Comparison of ENCODE assay signal across 8 cellular contexts in the genomic region with DNA sequence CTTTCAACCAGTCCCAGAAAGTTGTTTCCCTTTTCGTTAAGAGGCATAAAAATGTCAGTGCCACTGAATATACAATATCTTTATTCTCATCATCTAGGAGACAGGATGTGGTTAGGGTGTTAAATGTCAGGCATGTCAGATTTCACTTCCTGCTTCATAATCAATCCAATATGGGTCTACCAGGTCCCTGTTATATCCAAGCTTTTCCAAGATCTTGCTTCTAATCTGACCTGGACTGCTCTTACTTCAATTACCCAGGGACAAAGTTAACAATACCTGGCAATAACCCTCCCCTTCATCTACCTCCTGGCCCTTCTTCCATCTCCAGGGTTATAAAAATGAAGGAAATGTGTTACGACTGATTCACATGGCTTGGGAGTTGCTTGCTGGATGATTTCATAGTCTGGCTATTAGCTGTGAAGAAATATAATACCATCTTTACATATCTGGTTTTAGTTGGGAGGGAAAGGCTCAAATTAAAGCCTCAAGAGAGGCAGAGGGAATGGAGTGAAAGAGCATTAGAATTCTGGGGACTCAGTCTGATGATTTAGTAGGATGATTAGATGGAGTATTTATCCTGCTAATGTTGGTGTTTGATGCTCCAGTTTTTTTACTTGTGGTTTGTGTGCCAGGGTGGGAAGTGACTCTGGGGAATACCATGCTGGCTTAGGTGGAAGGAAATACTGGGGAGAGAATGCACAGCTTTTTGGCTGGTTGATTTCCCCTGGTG.
DNase-seq lines count a peak whose midpoint lies in the region; ATAC-seq and TF ChIP-seq lines count a peak whose summit lies in the region.

No MANE protein-coding gene starts in this region.

- H3K4me3 ChIP-seq in AG09309 (ENCODE audit: control insufficient read depth, low read depth, low read length), result no peak overlapping the region

- no peak for TF ChIP-seq CTCF in AG09309 (IDR thresholded peaks at IDR 0.05; ENCODE audit: control insufficient read depth, insufficient read depth, low read depth, low read length, missing control alignments)

- intact Hi-C loops in head of caudate nucleus (cut with DNase I), result no loop called here

- ATAC-seq in GM21381 (IDR thresholded peaks at IDR 0.05; ENCODE audit: unreplicated experiment), result peak; percentile 47
- ATAC-seq in left lobe of liver, result no peak

- DNase-seq in AG09309 (ENCODE audit: low read depth), result peak; percentile 51
- DNase-seq in fibroblast of gingiva (ENCODE audit: low read depth), result peak; percentile 73
- DNase-seq in head of caudate nucleus, result no peak
- no peak for DNase-seq in NCI-H1694 treated with DMSO at 0.1 percent for 48 hours (lab: John Stamatoyannopoulos, UW)
- DNase-seq in left lobe of liver (ENCODE audit: low spot score), result no peak
- no peak for DNase-seq in hepatic stellate cell (ENCODE audit: low spot score)

TF ChIP-seq in PFSK-1, 5 proteins besides CTCF, POLR2A, EP300 and RAD21:
- TF ChIP-seq TAF1 (IDR thresholded peaks at IDR 0.05; ENCODE audit: borderline replicate concordance, insufficient read depth, low read length) (no peak), FOXP2 (optimal IDR thresholded peaks at IDR 0.05; ENCODE audit: borderline replicate concordance, extremely low read depth, extremely low read length, insufficient read depth) (no peak), SIN3A (IDR thresholded peaks at IDR 0.05; ENCODE audit: borderline replicate concordance, insufficient read depth, low read length) (no peak), POLR2AphosphoS5 (IDR thresholded peaks at IDR 0.05; ENCODE audit: low read depth, low read length) (0 out of 2 replicates have a peak, but pooled peaks have one; percentile 22)
- TF ChIP-seq, protein P1, sequence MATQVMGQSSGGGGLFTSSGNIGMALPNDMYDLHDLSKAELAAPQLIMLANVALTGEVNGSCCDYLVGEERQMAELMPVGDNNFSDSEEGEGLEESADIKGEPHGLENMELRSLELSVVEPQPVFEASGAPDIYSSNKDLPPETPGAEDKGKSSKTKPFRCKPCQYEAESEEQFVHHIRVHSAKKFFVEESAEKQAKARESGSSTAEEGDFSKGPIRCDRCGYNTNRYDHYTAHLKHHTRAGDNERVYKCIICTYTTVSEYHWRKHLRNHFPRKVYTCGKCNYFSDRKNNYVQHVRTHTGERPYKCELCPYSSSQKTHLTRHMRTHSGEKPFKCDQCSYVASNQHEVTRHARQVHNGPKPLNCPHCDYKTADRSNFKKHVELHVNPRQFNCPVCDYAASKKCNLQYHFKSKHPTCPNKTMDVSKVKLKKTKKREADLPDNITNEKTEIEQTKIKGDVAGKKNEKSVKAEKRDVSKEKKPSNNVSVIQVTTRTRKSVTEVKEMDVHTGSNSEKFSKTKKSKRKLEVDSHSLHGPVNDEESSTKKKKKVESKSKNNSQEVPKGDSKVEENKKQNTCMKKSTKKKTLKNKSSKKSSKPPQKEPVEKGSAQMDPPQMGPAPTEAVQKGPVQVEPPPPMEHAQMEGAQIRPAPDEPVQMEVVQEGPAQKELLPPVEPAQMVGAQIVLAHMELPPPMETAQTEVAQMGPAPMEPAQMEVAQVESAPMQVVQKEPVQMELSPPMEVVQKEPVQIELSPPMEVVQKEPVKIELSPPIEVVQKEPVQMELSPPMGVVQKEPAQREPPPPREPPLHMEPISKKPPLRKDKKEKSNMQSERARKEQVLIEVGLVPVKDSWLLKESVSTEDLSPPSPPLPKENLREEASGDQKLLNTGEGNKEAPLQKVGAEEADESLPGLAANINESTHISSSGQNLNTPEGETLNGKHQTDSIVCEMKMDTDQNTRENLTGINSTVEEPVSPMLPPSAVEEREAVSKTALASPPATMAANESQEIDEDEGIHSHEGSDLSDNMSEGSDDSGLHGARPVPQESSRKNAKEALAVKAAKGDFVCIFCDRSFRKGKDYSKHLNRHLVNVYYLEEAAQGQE (IDR thresholded peaks at IDR 0.05; ENCODE audit: insufficient read depth in 1 of 2, low read depth in 2 of 2, low read length in 2 of 2), result no peak
TF ChIP-seq in PFSK-1: peak in this region for 1.

Comparison
In these comparisons a context has a peak if more than half of its experiments do, and no peak if none do; other contexts are left out.
1. DNase-seq: peak in AG09309 (single experiment) and fibroblast of gingiva (single experiment); none in head of caudate nucleus (0 of 42), NCI-H1694 treated with DMSO at 0.1 percent for 48 hours (single experiment), left lobe of liver (single experiment) and hepatic stellate cell (single experiment).